In the genomic region with DNA sequence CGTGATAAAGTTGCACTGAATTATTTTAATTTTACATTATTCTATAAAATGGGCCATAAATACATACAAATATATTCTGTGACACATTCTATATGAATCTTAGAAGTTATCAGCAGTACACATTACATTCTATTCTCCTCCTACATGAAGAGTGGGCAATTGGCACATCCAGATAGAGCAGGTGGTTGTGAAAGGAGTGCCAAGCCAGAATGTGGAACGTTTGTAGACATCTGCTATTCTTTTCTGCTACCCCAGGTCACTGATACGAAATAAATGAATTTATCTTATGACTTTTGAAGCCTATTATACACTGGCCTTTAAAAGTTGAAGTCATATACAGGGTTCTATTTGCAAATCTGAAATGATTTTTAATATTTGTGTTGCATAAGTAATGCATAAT, we compare ENCODE assay signal across 18 cellular contexts.
DNase-seq lines count a peak whose midpoint lies in the region; TF ChIP-seq lines count a peak whose summit lies in the region.
"Had no signal": no experiment of that assay in that cellular context is flagged by ENCODE, and none has a peak within 500 bp of the region (broad histone marks: within the 10 kb centered on the region; RNA-seq: fewer than 3 reads in every experiment).

No MANE protein-coding gene starts in this region.

- DNase-seq in DMS 273 (lab: John Stamatoyannopoulos, UW; ENCODE audit: unreplicated experiment) = peak; percentile 12
- no peak for DNase-seq in DMS 273 treated with DMSO at 0.1 percent for 48 hours (lab: John Stamatoyannopoulos, UW)
- peak; percentile 2 for DNase-seq in NCI-H1092 (lab: John Stamatoyannopoulos, UW)
- peak; percentile 68 for DNase-seq in NCI-H1694 treated with DMSO at 0.1 percent for 48 hours (lab: John Stamatoyannopoulos, UW)
- peak; percentile 29 for DNase-seq in cerebellum (ENCODE audit: low spot score)
- DNase-seq in NCI-H345 treated with DMSO at 0.1 percent for 48 hours (lab: John Stamatoyannopoulos, UW; ENCODE audit: unreplicated experiment) = no peak
- DNase-seq in ascending aorta (ENCODE audit: low spot score in 2 of 2) = no peak
- DNase-seq in GM23248 = no peak
- DNase-seq: BE2C; Calu3; CD4-positive, alpha-beta T cell; COR-L47; DMS79; EL; GF-D8; H7 had no signal

- H3K27ac ChIP-seq in ascending aorta (no peak overlapping the region), GM23248 (no peak overlapping the region)
- H3K27ac ChIP-seq: 22Rv1; BLaER1 treated with 17β-estradiol and CSF1 and Interleukin-3, amounts not matched to agents 10 nM and 100 nM had no signal

- H3K9me3 ChIP-seq in ascending aorta = no peaks in the 10 kb centered on the region
- no peaks in the 10 kb centered on the region for H3K9me3 ChIP-seq in GM23248 (ENCODE audit: low read depth)
- H3K9me3 ChIP-seq: BE2C; BLaER1 treated with 17β-estradiol and CSF1 and Interleukin-3, amounts not matched to agents 10 nM and 100 nM had no signal

- in situ Hi-C loops in GM23248 (cut with MboI) = no loop called here

- intact Hi-C loops in ascending aorta (cut with DNase I) = no loop called here

- 11 to 13% methylated on average over 3 of the region's 3 CpGs for WGBS in GM23248 (ENCODE audit: low coverage in 1 of 2, low lambda C conversion rate in 2 of 2, missing lambda C conversion rate in 2 of 2), 2 experiments

- no peak for TF ChIP-seq CTCF in ascending aorta (IDR thresholded peaks at IDR 0.05)

- no peaks in the 10 kb centered on the region for H3K4me1 ChIP-seq in ascending aorta
- no peaks in the 10 kb centered on the region for H3K4me1 ChIP-seq in GM23248 (ENCODE audit: insufficient read depth)
- H3K4me1 ChIP-seq: BE2C; BLaER1 treated with 17β-estradiol and CSF1 and Interleukin-3, amounts not matched to agents 10 nM and 100 nM had no signal

- H2AFZ ChIP-seq in GM23248 = no peak overlapping the region

- H3F3A ChIP-seq in GM23248 (ENCODE audit: insufficient read depth) = no peaks in the 10 kb centered on the region

- no peaks in the 10 kb centered on the region for H3K27me3 ChIP-seq in ascending aorta
- H3K27me3 ChIP-seq in GM23248 (replicated peaks; ENCODE audit: insufficient read depth) = no peaks in the 10 kb centered on the region
- H3K27me3 ChIP-seq: BE2C; BLaER1 treated with 17β-estradiol and CSF1 and Interleukin-3, amounts not matched to agents 10 nM and 100 nM had no signal

- H3K4me2 ChIP-seq in GM23248 (ENCODE audit: unreplicated experiment) = no peak overlapping the region
- H3K4me2 ChIP-seq: BLaER1 treated with 17β-estradiol and CSF1 and Interleukin-3, amounts not matched to agents 10 nM and 100 nM had no signal

- no peaks in the 10 kb centered on the region for H3K79me2 ChIP-seq in GM23248 (ENCODE audit: insufficient read depth)

- H3K9me2 ChIP-seq in GM23248 (ENCODE audit: insufficient read depth) = no peaks in the 10 kb centered on the region

- H3K36me3 ChIP-seq in ascending aorta = no peaks in the 10 kb centered on the region
- no peaks in the 10 kb centered on the region for H3K36me3 ChIP-seq in GM23248 (ENCODE audit: low read depth)
- H3K36me3 ChIP-seq: BE2C; BLaER1 treated with 17β-estradiol and CSF1 and Interleukin-3, amounts not matched to agents 10 nM and 100 nM had no signal

- H4K20me1 ChIP-seq in GM23248 (ENCODE audit: insufficient read depth) = no peaks in the 10 kb centered on the region
- H4K20me1 ChIP-seq: BLaER1 treated with 17β-estradiol and CSF1 and Interleukin-3, amounts not matched to agents 10 nM and 100 nM had no signal

- H3K4me3 ChIP-seq in ascending aorta (no peak overlapping the region), GM23248 (no peak overlapping the region)
- H3K4me3 ChIP-seq: BLaER1 treated with 17β-estradiol and CSF1 and Interleukin-3, amounts not matched to agents 10 nM and 100 nM had no signal

- no peak overlapping the region for H3K9ac ChIP-seq in GM23248
- H3K9ac ChIP-seq: BLaER1 treated with 17β-estradiol and CSF1 and Interleukin-3, amounts not matched to agents 10 nM and 100 nM had no signal

Comparison
In these comparisons a context has a peak if more than half of its experiments do, and no peak if none do; other contexts are left out.
1. DNase-seq: peak in DMS 273 (single experiment), NCI-H1092 (single experiment), NCI-H1694 treated with DMSO at 0.1 percent for 48 hours (single experiment) and cerebellum (single experiment); none in DMS 273 treated with DMSO at 0.1 percent for 48 hours (single experiment), NCI-H345 treated with DMSO at 0.1 percent for 48 hours (single experiment), ascending aorta (0 of 2) and GM23248 (single experiment).